ENCODE assay signal across 8 cellular contexts in the genomic region with DNA sequence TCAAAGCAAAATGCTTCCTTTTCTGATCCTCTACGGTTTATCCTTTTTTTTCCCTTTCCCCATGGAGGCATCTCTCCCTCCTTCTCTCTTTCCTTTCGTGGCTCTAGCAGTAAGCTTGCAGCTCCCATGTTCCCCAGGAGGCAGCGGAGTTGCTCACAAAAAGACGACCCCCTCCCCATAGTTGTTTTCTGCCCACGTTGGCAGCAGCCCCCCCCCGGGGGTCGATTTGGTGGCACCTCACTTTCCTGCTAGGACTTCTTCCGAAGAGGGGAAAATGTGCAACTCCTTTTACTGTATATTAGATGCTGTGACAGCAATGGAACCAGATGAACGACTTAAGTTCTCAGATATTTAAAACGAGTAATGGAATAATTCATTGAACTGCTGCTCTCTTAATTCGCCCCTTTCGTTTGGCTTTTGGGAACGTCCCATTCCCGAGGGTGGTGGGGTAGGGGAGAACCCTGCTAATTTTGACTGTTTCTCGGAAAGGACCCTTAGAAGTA. TPM values are rescaled to one million over a fixed set of nuclear protein-coding genes. Genes with fewer than 3 reads are reported as not detected.
DNase-seq lines count a peak whose midpoint lies in the region; ATAC-seq and TF ChIP-seq lines count a peak whose summit lies in the region.

No MANE protein-coding gene starts in this region.

- H3K36me3 ChIP-seq in ACC112 (ENCODE audit: insufficient read depth, low read length) = 0 out of 2 replicates have a peak, but pooled peaks cover 4% of the 10 kb centered on the region

- H2AFZ ChIP-seq in ACC112 (ENCODE audit: low read length, unreplicated experiment) = no peak overlapping the region

- no peaks in the 10 kb centered on the region for H3K27me3 ChIP-seq in ACC112 (ENCODE audit: insufficient read depth, low read length)

- ATAC-seq in HG03460 (IDR thresholded peaks at IDR 0.05; ENCODE audit: unreplicated experiment) = peak; percentile 3
- ATAC-seq in activated CD4-positive, CD25-positive, alpha-beta regulatory T cell treated with anti-CD3 and anti-CD28 coated beads, Interleukin-2, amount 50 U/mL, for 24 hours = no peak

- H3K4me3 ChIP-seq in ACC112 (ENCODE audit: low read depth, low read length) = peak overlapping the region; percentile 79

- TF ChIP-seq CTCF in GM13976 (IDR thresholded peaks at IDR 0.05; ENCODE audit: borderline replicate concordance, control extremely low read depth, extremely low read depth, insufficient read depth, missing control alignments) = no peak

- H3K79me2 ChIP-seq in ACC112 (ENCODE audit: control insufficient read depth, insufficient read depth, low read length, unreplicated experiment) = peaks cover 58% of the 10 kb centered on the region

- peak overlapping the region; percentile 90 for H3K27ac ChIP-seq in ACC112 (ENCODE audit: low read depth, low read length)

- no peak for TF ChIP-seq POLR2A in erythroblast (IDR thresholded peaks at IDR 0.05; ENCODE audit: low read length)

- peak; percentile 34 for DNase-seq in GM13976 (ENCODE audit: low spot score)
- DNase-seq in SW480 (ENCODE audit: low spot score) = peak; percentile 33
- peak; percentile 60 to 74 for DNase-seq in erythroblast (lab: John Stamatoyannopoulos, UW)
- DNase-seq in myocyte (ENCODE audit: low read depth) = peak; percentile 56
- DNase-seq in central memory CD4-positive, alpha-beta T cell = no peak

- H3K4me1 ChIP-seq in ACC112 (ENCODE audit: control insufficient read depth, insufficient read depth, low read length, unreplicated experiment) = peaks cover 15% of the 10 kb centered on the region

- in situ Hi-C loops in GM13976 (cut with MboI; ENCODE audit: low sequenced_read_pairs, unreplicated experiment) = no loop called here

RNA-seq across cellular contexts. Expression of gene CAPZA2, which starts 0.8 kb away (rescaled TPM):
- 263 and 283 TPM in 2 replicates for total RNA-seq in myocyte
- polyA plus RNA-seq in myocyte (2012) = 134 TPM
